Comparison of ENCODE assay signal across 18 cellular contexts in genomic region chr6:9456241-9456658, GRCh38.
DNase-seq lines count a peak whose midpoint lies in the region; FAIRE-seq and TF ChIP-seq lines count a peak whose summit lies in the region.
"Had no signal": no experiment of that assay in that cellular context is flagged by ENCODE, and none has a peak within 500 bp of the region (broad histone marks: within the 10 kb centered on the region; RNA-seq: fewer than 3 reads in every experiment).

No MANE protein-coding gene starts in this region.

- H3K9ac ChIP-seq in BLaER1 (no peak overlapping the region), HUES64 (ENCODE audit: low read depth, low read length) (no peak overlapping the region)

- peak overlapping the region; percentile 12; the same call in 1 of the 2 replicates for H3K4me2 ChIP-seq in BLaER1
- no peak overlapping the region for H3K4me2 ChIP-seq in hepatocyte

- no peaks in the 10 kb centered on the region for H4K20me1 ChIP-seq in BLaER1
- H4K20me1 ChIP-seq in hepatocyte (ENCODE audit: insufficient read depth, poor library complexity, severe bottlenecking), result no peaks in the 10 kb centered on the region

- TF ChIP-seq CTCF in hepatocyte (IDR thresholded peaks at IDR 0.05; ENCODE audit: poor library complexity), result no peak

- 21% methylated on average over 4 of the region's 4 CpGs for WGBS in HUES64
- 39% methylated on average over 4 of the region's 4 CpGs for WGBS in hepatocyte (ENCODE audit: low lambda C conversion rate, missing lambda C conversion rate)

- H3K4me3 ChIP-seq in BLaER1 (no peak overlapping the region), HUES64 (ENCODE audit: low read length) (no peak overlapping the region), hepatocyte (no peak overlapping the region)
- H3K4me3 ChIP-seq: breast epithelium, tibial nerve had no signal

- H3K27ac ChIP-seq in BLaER1 (no peak overlapping the region), HUES64 (ENCODE audit: low read depth, low read length) (peak overlapping the region; percentile 86), hepatocyte (no peak overlapping the region)
- H3K27ac ChIP-seq: breast epithelium, neutrophil, tibial nerve had no signal

- H3K4me1 ChIP-seq in BLaER1 (peaks cover 7% of the 10 kb centered on the region; the same call in 1 of the 2 replicates), HUES64 (ENCODE audit: insufficient read depth, low read length) (peaks cover 57% of the 10 kb centered on the region), hepatocyte (ENCODE audit: insufficient read depth) (no peaks in the 10 kb centered on the region)
- H3K4me1 ChIP-seq: breast epithelium, tibial nerve had no signal

- no peak for FAIRE-seq in frontal cortex (lab: Jason Lieb, UNC)
- FAIRE-seq: D721Med, HepG2 had no signal

- no peaks in the 10 kb centered on the region for H3K36me3 ChIP-seq in BLaER1
- no peaks in the 10 kb centered on the region for H3K36me3 ChIP-seq in HUES64 (ENCODE audit: insufficient read depth, low read length)
- H3K36me3 ChIP-seq in hepatocyte (replicated peaks; ENCODE audit: insufficient read depth, low read depth), result no peaks in the 10 kb centered on the region
- H3K36me3 ChIP-seq: breast epithelium, neutrophil, tibial nerve had no signal

- H3K27me3 ChIP-seq in BLaER1, result no peaks in the 10 kb centered on the region
- H3K27me3 ChIP-seq in HUES64 (ENCODE audit: insufficient read depth, low read length), result no peaks in the 10 kb centered on the region
- no peaks in the 10 kb centered on the region for H3K27me3 ChIP-seq in hepatocyte
- H3K27me3 ChIP-seq: breast epithelium, neutrophil, tibial nerve had no signal

- H3K9me3 ChIP-seq in BLaER1, result no peaks in the 10 kb centered on the region
- peaks cover 5% of the 10 kb centered on the region; the same call in 1 of the 2 replicates for H3K9me3 ChIP-seq in HUES64 (ENCODE audit: insufficient read depth, low read depth, low read length)
- no peaks in the 10 kb centered on the region for H3K9me3 ChIP-seq in hepatocyte (ENCODE audit: low read depth)
- H3K9me3 ChIP-seq: neutrophil had no signal

- no peaks in the 10 kb centered on the region for H3K9me2 ChIP-seq in hepatocyte (replicated peaks; ENCODE audit: insufficient read depth)

- H3K79me2 ChIP-seq in hepatocyte, result no peaks in the 10 kb centered on the region

- DNase-seq in iPS DF 4.7 (ENCODE audit: extremely low read depth, low spot score), result peak; percentile 16
- DNase-seq in hepatocyte (ENCODE audit: low spot score), result no peak
- no peak for DNase-seq in hepatic stellate cell (ENCODE audit: low spot score)
- no peak for DNase-seq in frontal cortex (ENCODE audit: low spot score in 2 of 2)
- DNase-seq in GM03348 (ENCODE audit: low spot score), result no peak
- DNase-seq: activated CD4-positive, alpha-beta T cell treated with anti-CD3 and anti-CD28 coated beads, Interleukin-2, amount 50 U/mL, for 1 hour; activated T-cell treated with anti-CD3 and anti-CD28 coated beads, Interleukin-2, amount 50 U/mL, for 1 hour; NCI-H510A; right cardiac atrium; stimulated activated CD4-positive, alpha-beta T cell treated with anti-CD3 and anti-CD28 coated beads, Interleukin-2, amount 100 ng/mL, for 48 hours had no signal

- H2AFZ ChIP-seq in hepatocyte, result no peak overlapping the region

TF ChIP-seq in PFSK-1, 5 proteins besides CTCF, POLR2A, EP300 and RAD21:
- TF ChIP-seq POLR2AphosphoS5 (IDR thresholded peaks at IDR 0.05; ENCODE audit: low read depth, low read length), result peak; percentile 68; the same call in 1 of the 2 replicates
- TF ChIP-seq TAF1 (IDR thresholded peaks at IDR 0.05; ENCODE audit: borderline replicate concordance, insufficient read depth, low read length), result 0 out of 2 replicates have a peak, but pooled peaks have one; percentile 42
- TF ChIP-seq FOXP2 (optimal IDR thresholded peaks at IDR 0.05; ENCODE audit: borderline replicate concordance, extremely low read depth, extremely low read length, insufficient read depth), result peak; percentile 70
- TF ChIP-seq REST (IDR thresholded peaks at IDR 0.05; ENCODE audit: insufficient read depth in 1 of 2, low read depth in 2 of 2, low read length in 2 of 2), result peak in 1 of 2 experiments; percentile 76; a peak in 2 of 4 replicates
- peak; percentile 92; the same call in 1 of the 2 replicates for TF ChIP-seq SIN3A (IDR thresholded peaks at IDR 0.05; ENCODE audit: borderline replicate concordance, insufficient read depth, low read length)
